In the genomic region with DNA sequence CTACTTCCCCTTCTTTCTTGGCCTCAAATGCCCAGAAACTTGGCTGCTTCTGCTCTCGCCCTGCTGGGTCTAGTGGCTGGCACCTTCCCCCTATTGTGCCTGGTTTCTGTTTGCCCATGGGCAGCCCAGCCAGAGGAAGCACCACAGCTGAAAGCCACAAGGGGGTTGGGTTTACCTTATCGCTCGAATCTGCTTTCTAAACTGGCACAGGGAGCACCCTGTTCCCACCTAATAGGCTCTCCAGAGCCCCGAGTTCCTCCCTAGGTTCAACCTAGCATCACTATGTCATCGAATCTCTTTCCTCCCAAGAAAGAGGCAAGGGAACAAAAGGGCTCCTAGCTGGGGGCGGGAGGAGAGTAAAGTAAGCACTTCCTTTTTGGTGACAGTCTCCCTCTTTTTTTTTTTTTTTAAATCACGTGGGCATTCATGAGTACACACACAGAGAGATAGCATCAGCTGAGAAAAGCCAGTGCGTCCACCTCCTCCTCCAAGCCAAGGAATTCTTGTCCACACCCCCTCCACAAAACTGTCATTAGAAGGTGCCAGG, we compare ENCODE assay signal across 7 cellular contexts.
DNase-seq lines count a peak whose midpoint lies in the region; ATAC-seq, FAIRE-seq and TF ChIP-seq lines count a peak whose summit lies in the region.

No MANE protein-coding gene starts in this region.

- H3K4me1 ChIP-seq in HUES6 (ENCODE audit: control insufficient read depth, insufficient read depth, low read length): peaks cover 34% of the 10 kb centered on the region
- H3K4me1 ChIP-seq in body of pancreas: peaks cover 72% of the 10 kb centered on the region
- peaks cover 0 to 30% (median 28%) of the 10 kb centered on the region in 5 donors for H3K4me1 ChIP-seq in subcutaneous abdominal adipose tissue (ENCODE audit: control insufficient read depth in 5 of 5, insufficient read depth in 5 of 5, low read length in 5 of 5)

- H3K9me3 ChIP-seq in HUES6 (ENCODE audit: control insufficient read depth, insufficient read depth, low read depth, low read length) (no peaks in the 10 kb centered on the region), body of pancreas (no peaks in the 10 kb centered on the region), subcutaneous abdominal adipose tissue (ENCODE audit: control insufficient read depth in 5 of 5, low read length in 5 of 5) (no peaks in the 10 kb centered on the region)

- H3K4me3 ChIP-seq in HUES6 (ENCODE audit: low read depth, low read length): peak overlapping the region; percentile 4; the same call in 1 of the 2 replicates
- no peak overlapping the region for H3K4me3 ChIP-seq in body of pancreas
- H3K4me3 ChIP-seq in subcutaneous abdominal adipose tissue (ENCODE audit: low read depth in 1 of 5, low read length in 5 of 5): peak overlapping the region in 4 of 5 donors; percentile 20 to 46 (median 36)

- 2 to 7% methylated on average over 8 of the region's 8 CpGs for WGBS in body of pancreas, 2 donors

- peak; percentile 89 for DNase-seq in SKM-1 treated with dmso at 0.1 percent for 144 hours (lab: John Stamatoyannopoulos, UW; ENCODE audit: unreplicated experiment)
- DNase-seq in body of pancreas: peak; percentile 67 to 83 (median 82)
- peak; percentile 91 for DNase-seq in medulla oblongata (ENCODE audit: extremely low spot score)
- no peak for DNase-seq in H54 (ENCODE audit: insufficient read length, low spot score)

- H3K9ac ChIP-seq in HUES6 (ENCODE audit: low read length): no peak overlapping the region
- no peak overlapping the region for H3K9ac ChIP-seq in subcutaneous abdominal adipose tissue (ENCODE audit: low read length in 5 of 5)

- intact Hi-C loops in body of pancreas (cut with DNase I): no loop called here

- H3K27me3 ChIP-seq in HUES6 (ENCODE audit: control insufficient read depth, insufficient read depth, low read length) (no peaks in the 10 kb centered on the region), body of pancreas (no peaks in the 10 kb centered on the region), subcutaneous abdominal adipose tissue (ENCODE audit: control insufficient read depth in 5 of 5, insufficient read depth in 4 of 5, low read length in 5 of 5) (no peaks in the 10 kb centered on the region)

- H3K36me3 ChIP-seq in HUES6 (ENCODE audit: control insufficient read depth, insufficient read depth, low read length) (no peaks in the 10 kb centered on the region), body of pancreas (replicated peaks in 1 of 2; ENCODE audit: insufficient read depth in 1 of 2, low read depth in 2 of 2) (no peaks in the 10 kb centered on the region), subcutaneous abdominal adipose tissue (ENCODE audit: control insufficient read depth in 5 of 5, insufficient read depth in 5 of 5, low read length in 5 of 5) (no peaks in the 10 kb centered on the region)

- FAIRE-seq in H54 (lab: Jason Lieb, UNC): no peak

- TF ChIP-seq POLR2A in body of pancreas (IDR thresholded peaks at IDR 0.05) (peak in 2 of 3 donors; percentile 41 to 52), H54 (IDR thresholded peaks at IDR 0.05; ENCODE audit: low read depth, low read length) (no peak)

- ATAC-seq in body of pancreas (peak; percentile 73), HG02840 (IDR thresholded peaks at IDR 0.05; ENCODE audit: low FRiP score, unreplicated experiment) (no peak)

- peak in 4 of 7 experiments; percentile 43 to 53 (median 47) for TF ChIP-seq CTCF in body of pancreas (IDR thresholded peaks at IDR 0.05)

- no peak overlapping the region for H3K27ac ChIP-seq in HUES6 (ENCODE audit: low read depth, low read length)
- H3K27ac ChIP-seq in body of pancreas: peak overlapping the region; percentile 74 to 92 (median 86)
- H3K27ac ChIP-seq in subcutaneous abdominal adipose tissue (ENCODE audit: low read depth, low read length): no peak overlapping the region

Comparison
In these comparisons a context has a peak if more than half of its experiments do, and no peak if none do; other contexts are left out.
1. H3K27ac ChIP-seq: peak in body of pancreas (4 of 4); none in HUES6 (single experiment) and subcutaneous abdominal adipose tissue (single experiment).
2. H3K4me3 ChIP-seq: peak in HUES6 (single experiment) and subcutaneous abdominal adipose tissue (4 of 5); none in body of pancreas (0 of 2).